Comparison of ENCODE assay signal across 1 cellular context in the genomic region with DNA sequence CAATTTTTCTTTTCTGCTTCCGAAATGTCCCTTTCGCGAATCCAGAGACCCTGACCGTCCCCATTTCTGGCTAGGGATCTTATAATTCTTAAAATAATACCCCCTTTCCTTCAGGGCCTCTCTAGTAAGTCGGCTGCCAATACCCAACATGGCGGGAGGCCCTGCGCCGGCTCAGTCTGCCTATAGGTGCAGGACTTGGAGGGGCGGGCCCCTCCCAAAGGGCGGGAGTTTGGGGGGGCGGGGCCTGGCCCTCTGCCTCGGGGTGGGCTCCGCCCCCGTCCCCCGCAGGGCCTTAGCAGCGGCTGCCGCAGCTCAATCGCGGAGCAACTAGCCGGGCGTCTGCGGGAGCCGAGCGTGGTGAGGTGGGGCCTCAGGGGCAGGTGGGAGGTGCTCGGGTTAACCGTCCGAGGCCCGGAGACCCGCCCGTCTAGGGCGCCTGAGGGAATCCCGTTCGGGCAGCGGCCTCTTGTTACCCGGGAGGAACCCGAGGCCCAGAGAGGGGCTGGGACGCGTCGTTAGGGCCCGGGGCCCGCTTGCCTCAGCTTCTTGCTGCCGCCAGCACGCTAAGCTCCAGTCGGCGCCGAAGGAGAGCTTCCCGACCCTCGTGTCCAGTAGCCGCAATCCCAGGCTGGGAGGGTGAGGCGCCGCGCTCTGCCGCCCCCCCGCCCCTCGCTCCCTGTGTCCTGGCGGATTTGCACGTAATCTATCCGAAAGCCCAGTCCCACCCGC.
TF ChIP-seq lines count a peak whose summit lies in the region.

A gene with protein sequence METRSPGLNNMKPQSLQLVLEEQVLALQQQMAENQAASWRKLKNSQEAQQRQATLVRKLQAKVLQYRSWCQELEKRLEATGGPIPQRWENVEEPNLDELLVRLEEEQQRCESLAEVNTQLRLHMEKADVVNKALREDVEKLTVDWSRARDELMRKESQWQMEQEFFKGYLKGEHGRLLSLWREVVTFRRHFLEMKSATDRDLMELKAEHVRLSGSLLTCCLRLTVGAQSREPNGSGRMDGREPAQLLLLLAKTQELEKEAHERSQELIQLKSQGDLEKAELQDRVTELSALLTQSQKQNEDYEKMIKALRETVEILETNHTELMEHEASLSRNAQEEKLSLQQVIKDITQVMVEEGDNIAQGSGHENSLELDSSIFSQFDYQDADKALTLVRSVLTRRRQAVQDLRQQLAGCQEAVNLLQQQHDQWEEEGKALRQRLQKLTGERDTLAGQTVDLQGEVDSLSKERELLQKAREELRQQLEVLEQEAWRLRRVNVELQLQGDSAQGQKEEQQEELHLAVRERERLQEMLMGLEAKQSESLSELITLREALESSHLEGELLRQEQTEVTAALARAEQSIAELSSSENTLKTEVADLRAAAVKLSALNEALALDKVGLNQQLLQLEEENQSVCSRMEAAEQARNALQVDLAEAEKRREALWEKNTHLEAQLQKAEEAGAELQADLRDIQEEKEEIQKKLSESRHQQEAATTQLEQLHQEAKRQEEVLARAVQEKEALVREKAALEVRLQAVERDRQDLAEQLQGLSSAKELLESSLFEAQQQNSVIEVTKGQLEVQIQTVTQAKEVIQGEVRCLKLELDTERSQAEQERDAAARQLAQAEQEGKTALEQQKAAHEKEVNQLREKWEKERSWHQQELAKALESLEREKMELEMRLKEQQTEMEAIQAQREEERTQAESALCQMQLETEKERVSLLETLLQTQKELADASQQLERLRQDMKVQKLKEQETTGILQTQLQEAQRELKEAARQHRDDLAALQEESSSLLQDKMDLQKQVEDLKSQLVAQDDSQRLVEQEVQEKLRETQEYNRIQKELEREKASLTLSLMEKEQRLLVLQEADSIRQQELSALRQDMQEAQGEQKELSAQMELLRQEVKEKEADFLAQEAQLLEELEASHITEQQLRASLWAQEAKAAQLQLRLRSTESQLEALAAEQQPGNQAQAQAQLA (N-terminal part only) (plus strand): TSS at position 718 of the 729 bp plus-strand sequence. CDS start 6,770 bp downstream, outside the sequence.

TF ChIP-seq in K562, 482 proteins besides CTCF, POLR2A, EP300 and RAD21 (continued from another document):
- peak; percentile 34; the same call in 1 of the 2 replicates for TF ChIP-seq ZSCAN32 (CRISPR knock-in tag; IDR thresholded peaks at IDR 0.05)
- TF ChIP-seq CHD2 (IDR thresholded peaks at IDR 0.05; ENCODE audit: low read depth, low read length), result no peak
- TF ChIP-seq STAT5A (IDR thresholded peaks at IDR 0.05; ENCODE audit: borderline replicate concordance, low read length), result no peak
- TF ChIP-seq RBBP5 (IDR thresholded peaks at IDR 0.05; ENCODE audit: borderline replicate concordance, insufficient read depth, low read length, poor library complexity, severe bottlenecking), result peak; percentile 50
- TF ChIP-seq ZNF3 (CRISPR knock-in tag; IDR thresholded peaks at IDR 0.05), result no peak
- TF ChIP-seq, protein P1, sequence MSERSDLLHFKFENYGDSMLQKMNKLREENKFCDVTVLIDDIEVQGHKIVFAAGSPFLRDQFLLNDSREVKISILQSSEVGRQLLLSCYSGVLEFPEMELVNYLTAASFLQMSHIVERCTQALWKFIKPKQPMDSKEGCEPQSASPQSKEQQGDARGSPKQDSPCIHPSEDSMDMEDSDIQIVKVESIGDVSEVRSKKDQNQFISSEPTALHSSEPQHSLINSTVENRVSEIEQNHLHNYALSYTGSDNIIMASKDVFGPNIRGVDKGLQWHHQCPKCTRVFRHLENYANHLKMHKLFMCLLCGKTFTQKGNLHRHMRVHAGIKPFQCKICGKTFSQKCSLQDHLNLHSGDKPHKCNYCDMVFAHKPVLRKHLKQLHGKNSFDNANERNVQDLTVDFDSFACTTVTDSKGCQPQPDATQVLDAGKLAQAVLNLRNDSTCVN (CRISPR knock-in tag; IDR thresholded peaks at IDR 0.05), result no peak
- TF ChIP-seq ZNF143 (CRISPR knock-in tag; IDR thresholded peaks at IDR 0.05), result no peak
- TF ChIP-seq POLR2G (IDR thresholded peaks at IDR 0.05; ENCODE audit: low read depth, low read length), result peak; percentile 94
- no peak for TF ChIP-seq KAT2B (IDR thresholded peaks at IDR 0.05; ENCODE audit: low read depth, low read length)
- peak; percentile 50 for TF ChIP-seq POLR2H (tag; IDR thresholded peaks at IDR 0.05; ENCODE audit: low read depth)
- TF ChIP-seq ETV1 (tag; conservative IDR thresholded peaks at IDR 0.05; ENCODE audit: low read depth), result no peak
- no peak for TF ChIP-seq DPF2 (IDR thresholded peaks at IDR 0.05)
- 0 out of 2 replicates have a peak, but pooled peaks have one; percentile 26 for TF ChIP-seq HDAC2 (IDR thresholded peaks at IDR 0.05)
- no peak for TF ChIP-seq MEF2D (tag; conservative IDR thresholded peaks at IDR 0.05; ENCODE audit: low read depth)
- TF ChIP-seq KDM5B (IDR thresholded peaks at IDR 0.05; ENCODE audit: insufficient replicate concordance, low read depth, low read length), result peak; percentile 33
- TF ChIP-seq, protein P2, sequence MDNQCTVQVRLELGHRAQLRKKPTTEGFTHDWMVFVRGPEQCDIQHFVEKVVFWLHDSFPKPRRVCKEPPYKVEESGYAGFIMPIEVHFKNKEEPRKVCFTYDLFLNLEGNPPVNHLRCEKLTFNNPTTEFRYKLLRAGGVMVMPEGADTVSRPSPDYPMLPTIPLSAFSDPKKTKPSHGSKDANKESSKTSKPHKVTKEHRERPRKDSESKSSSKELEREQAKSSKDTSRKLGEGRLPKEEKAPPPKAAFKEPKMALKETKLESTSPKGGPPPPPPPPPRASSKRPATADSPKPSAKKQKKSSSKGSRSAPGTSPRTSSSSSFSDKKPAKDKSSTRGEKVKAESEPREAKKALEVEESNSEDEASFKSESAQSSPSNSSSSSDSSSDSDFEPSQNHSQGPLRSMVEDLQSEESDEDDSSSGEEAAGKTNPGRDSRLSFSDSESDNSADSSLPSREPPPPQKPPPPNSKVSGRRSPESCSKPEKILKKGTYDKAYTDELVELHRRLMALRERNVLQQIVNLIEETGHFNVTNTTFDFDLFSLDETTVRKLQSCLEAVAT (IDR thresholded peaks at IDR 0.05), result peak in 1 of 2 experiments; percentile 44; a peak in 1 of 4 replicates
- TF ChIP-seq ZSCAN29 (IDR thresholded peaks at IDR 0.05), result no peak
- TF ChIP-seq KLF1 (tag; IDR thresholded peaks at IDR 0.05), result 0 out of 2 replicates have a peak, but pooled peaks have one; percentile 39
- TF ChIP-seq, protein P3, sequence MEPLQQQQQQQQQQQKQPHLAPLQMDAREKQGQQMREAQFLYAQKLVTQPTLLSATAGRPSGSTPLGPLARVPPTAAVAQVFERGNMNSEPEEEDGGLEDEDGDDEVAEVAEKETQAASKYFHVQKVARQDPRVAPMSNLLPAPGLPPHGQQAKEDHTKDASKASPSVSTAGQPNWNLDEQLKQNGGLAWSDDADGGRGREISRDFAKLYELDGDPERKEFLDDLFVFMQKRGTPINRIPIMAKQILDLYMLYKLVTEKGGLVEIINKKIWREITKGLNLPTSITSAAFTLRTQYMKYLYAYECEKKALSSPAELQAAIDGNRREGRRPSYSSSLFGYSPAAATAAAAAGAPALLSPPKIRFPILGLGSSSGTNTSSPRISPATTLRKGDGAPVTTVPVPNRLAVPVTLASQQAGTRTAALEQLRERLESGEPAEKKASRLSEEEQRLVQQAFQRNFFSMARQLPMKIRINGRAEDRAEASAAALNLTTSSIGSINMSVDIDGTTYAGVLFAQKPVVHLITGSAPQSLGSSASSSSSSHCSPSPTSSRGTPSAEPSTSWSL (CRISPR knock-in tag; IDR thresholded peaks at IDR 0.05; ENCODE audit: borderline replicate concordance), result no peak
- no peak for TF ChIP-seq SAFB2 (IDR thresholded peaks at IDR 0.05; ENCODE audit: borderline replicate concordance, low read depth, low read length, severe bottlenecking)
- TF ChIP-seq, protein P4, sequence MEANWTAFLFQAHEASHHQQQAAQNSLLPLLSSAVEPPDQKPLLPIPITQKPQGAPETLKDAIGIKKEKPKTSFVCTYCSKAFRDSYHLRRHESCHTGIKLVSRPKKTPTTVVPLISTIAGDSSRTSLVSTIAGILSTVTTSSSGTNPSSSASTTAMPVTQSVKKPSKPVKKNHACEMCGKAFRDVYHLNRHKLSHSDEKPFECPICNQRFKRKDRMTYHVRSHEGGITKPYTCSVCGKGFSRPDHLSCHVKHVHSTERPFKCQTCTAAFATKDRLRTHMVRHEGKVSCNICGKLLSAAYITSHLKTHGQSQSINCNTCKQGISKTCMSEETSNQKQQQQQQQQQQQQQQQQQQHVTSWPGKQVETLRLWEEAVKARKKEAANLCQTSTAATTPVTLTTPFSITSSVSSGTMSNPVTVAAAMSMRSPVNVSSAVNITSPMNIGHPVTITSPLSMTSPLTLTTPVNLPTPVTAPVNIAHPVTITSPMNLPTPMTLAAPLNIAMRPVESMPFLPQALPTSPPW (CRISPR knock-in tag; IDR thresholded peaks at IDR 0.05), result peak; percentile 74
- 0 out of 2 replicates have a peak, but pooled peaks have one; percentile 31 for TF ChIP-seq MTA3 (IDR thresholded peaks at IDR 0.05; ENCODE audit: borderline replicate concordance)
- no peak for TF ChIP-seq ETV6 (IDR thresholded peaks at IDR 0.05; ENCODE audit: borderline replicate concordance in 1 of 2, low read depth in 2 of 2, low read length in 1 of 2)
- TF ChIP-seq ETV6 (CRISPR knock-in tag; IDR thresholded peaks at IDR 0.05; ENCODE audit: borderline replicate concordance), result 0 out of 2 replicates have a peak, but pooled peaks have one; percentile 6
- TF ChIP-seq, protein P5, sequence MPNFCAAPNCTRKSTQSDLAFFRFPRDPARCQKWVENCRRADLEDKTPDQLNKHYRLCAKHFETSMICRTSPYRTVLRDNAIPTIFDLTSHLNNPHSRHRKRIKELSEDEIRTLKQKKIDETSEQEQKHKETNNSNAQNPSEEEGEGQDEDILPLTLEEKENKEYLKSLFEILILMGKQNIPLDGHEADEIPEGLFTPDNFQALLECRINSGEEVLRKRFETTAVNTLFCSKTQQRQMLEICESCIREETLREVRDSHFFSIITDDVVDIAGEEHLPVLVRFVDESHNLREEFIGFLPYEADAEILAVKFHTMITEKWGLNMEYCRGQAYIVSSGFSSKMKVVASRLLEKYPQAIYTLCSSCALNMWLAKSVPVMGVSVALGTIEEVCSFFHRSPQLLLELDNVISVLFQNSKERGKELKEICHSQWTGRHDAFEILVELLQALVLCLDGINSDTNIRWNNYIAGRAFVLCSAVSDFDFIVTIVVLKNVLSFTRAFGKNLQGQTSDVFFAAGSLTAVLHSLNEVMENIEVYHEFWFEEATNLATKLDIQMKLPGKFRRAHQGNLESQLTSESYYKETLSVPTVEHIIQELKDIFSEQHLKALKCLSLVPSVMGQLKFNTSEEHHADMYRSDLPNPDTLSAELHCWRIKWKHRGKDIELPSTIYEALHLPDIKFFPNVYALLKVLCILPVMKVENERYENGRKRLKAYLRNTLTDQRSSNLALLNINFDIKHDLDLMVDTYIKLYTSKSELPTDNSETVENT (CRISPR knock-in tag; IDR thresholded peaks at IDR 0.05), result peak; percentile 84
